ENCODE assay signal across 25 cellular contexts in the genomic region with DNA sequence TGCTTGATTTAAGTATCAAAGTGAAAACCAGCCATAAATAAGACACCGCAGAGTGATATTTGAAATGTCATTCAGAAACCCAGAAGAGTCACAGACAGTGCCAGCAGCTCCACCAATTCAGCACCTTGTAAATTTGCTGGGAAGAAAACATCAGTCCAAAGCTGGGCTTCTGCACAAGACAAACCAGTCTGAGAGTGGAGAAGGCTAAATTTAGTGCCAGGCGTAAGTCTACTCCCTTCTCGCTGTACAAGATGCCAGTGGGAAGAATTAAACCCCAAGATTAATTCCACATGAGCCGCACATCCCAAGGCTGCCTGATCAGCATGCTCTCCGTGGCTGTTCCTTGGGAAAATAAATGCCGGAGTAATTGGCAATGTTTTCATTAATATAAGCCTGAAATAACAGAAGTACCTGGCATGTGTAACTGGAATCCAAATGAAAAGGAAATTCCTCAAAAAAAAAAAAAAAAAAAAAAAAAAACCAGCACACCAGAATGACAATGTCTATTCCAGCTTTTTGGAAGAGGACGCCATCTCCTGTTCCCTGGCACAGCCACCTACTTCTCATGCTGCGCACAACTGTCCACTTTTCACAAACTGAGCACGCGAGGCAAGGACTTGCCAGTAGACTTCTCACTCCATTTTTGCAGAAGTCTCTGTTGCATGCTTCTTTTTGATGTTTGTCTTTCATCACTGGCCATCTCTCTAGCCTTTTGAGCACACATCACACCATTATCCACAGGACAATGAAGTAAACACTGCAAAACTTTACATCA.
A peak's percentile ranks its signal among the peaks of the same experiment; 100 is the strongest.
DNase-seq lines count a peak whose midpoint lies in the region; ATAC-seq and TF ChIP-seq lines count a peak whose summit lies in the region.
"Had no signal": no experiment of that assay in that cellular context is flagged by ENCODE, and none has a peak within 500 bp of the region (broad histone marks: within the 10 kb centered on the region; RNA-seq: fewer than 3 reads in every experiment).

No MANE protein-coding gene starts in this region.

- no peaks in the 10 kb centered on the region for H3K9me2 ChIP-seq in SK-N-SH

- H3K27me3 Mint-ChIP-seq in chondrocyte (ENCODE audit: low read depth), result no peaks in the 10 kb centered on the region
- no peaks in the 10 kb centered on the region for H3K27me3 Mint-ChIP-seq in mesothelial cell of epicardium (ENCODE audit: low read depth)
- peaks cover 3% of the 10 kb centered on the region for H3K27me3 Mint-ChIP-seq in type B pancreatic cell
- H3K27me3 Mint-ChIP-seq: stimulated activated naive B cell treated with anti-CD40 and anti-IgM and Interleukin-4, amounts not matched to agents 10 μg/mL and 1 μg/mL and 100 μg/mL, for 72 hours had no signal

- POLR2A ChIA-PET in SK-N-SH (lab: Yijun Ruan, JAX), result no interaction called here

- no peak overlapping the region for H3K4me3 ChIP-seq in SK-N-SH (ENCODE audit: low read depth in 2 of 2, low read length in 1 of 2)
- H3K4me3 ChIP-seq in Peyer's patch, result no peak overlapping the region
- H3K4me3 ChIP-seq: A549, uterus had no signal

- TF ChIP-seq POLR2A in Peyer's patch (IDR thresholded peaks at IDR 0.05), result no peak

- peaks cover 10% of the 10 kb centered on the region for H3K36me3 Mint-ChIP-seq in chondrocyte (ENCODE audit: low read depth)
- no peaks in the 10 kb centered on the region for H3K36me3 Mint-ChIP-seq in mesothelial cell of epicardium
- H3K36me3 Mint-ChIP-seq in type B pancreatic cell, result no peaks in the 10 kb centered on the region
- H3K36me3 Mint-ChIP-seq: CD8-positive, alpha-beta T cell; memory B cell had no signal

- no peak for TF ChIP-seq EP300 in SK-N-SH (IDR thresholded peaks at IDR 0.05; ENCODE audit: borderline replicate concordance in 1 of 2, low read depth in 1 of 2, low read length in 1 of 2)

- no peak overlapping the region for H3K4me2 ChIP-seq in SK-N-SH
- H3K4me2 ChIP-seq: A549 had no signal

- ATAC-seq in SK-N-SH treated with all-trans-retinoic acid at 6 μM for 48 hours (peak; percentile 14; the same call in 1 of the 3 replicates), GM18517 (IDR thresholded peaks at IDR 0.05; ENCODE audit: unreplicated experiment) (no peak)
- ATAC-seq: A549; CD8-positive, alpha-beta T cell; HepG2; stimulated activated naive B cell treated with anti-CD40 and anti-IgM and Interleukin-4, amounts not matched to agents 10 μg/mL and 1 μg/mL and 100 μg/mL, for 72 hours had no signal

- CTCF ChIA-PET in SK-N-SH (lab: Yijun Ruan, JAX), result interaction anchor here (0.6 to 10.6 kb wide), 5 partner anchors 9 to 1150 kb away, joined by 3 to 88 read pairs (median 3); no protein-coding TSS in a partner anchor

- H3K4me3 Mint-ChIP-seq in chondrocyte (ENCODE audit: unreplicated experiment) (no peak overlapping the region), mesothelial cell of epicardium (no peak overlapping the region), type B pancreatic cell (no peak overlapping the region)
- H3K4me3 Mint-ChIP-seq: CD8-positive, alpha-beta T cell; HFFc6; memory B cell; stimulated activated naive B cell treated with anti-CD40 and anti-IgM and Interleukin-4, amounts not matched to agents 10 μg/mL and 1 μg/mL and 100 μg/mL, for 72 hours had no signal

- H3K4me1 ChIP-seq in SK-N-SH (ENCODE audit: control insufficient read depth in 1 of 2, insufficient read depth in 2 of 2, low read depth in 1 of 2, low read length in 1 of 2), result peaks cover 0 to 27% of the 10 kb centered on the region in 2 experiments; a peak in 1 of 4 replicates
- H3K4me1 ChIP-seq in Peyer's patch, result no peaks in the 10 kb centered on the region
- H3K4me1 ChIP-seq: A549, uterus had no signal

- TF ChIP-seq CTCF in SK-N-SH (IDR thresholded peaks at IDR 0.05), result no peak
- TF ChIP-seq CTCF in chondrocyte (IDR thresholded peaks at IDR 0.05), result no peak
- TF ChIP-seq CTCF in mesothelial cell of epicardium (IDR thresholded peaks at IDR 0.05; ENCODE audit: unreplicated experiment), result no peak
- TF ChIP-seq CTCF in type B pancreatic cell (conservative IDR thresholded peaks at IDR 0.05), result no peak
- no peak for TF ChIP-seq CTCF in Peyer's patch (IDR thresholded peaks at IDR 0.05)

- H3K27ac ChIP-seq in SK-N-SH (ENCODE audit: low read depth in 2 of 2, low read length in 1 of 2) (no peak overlapping the region), Peyer's patch (no peak overlapping the region)
- H3K27ac ChIP-seq: A549, brain microvascular endothelial cell, uterus had no signal

- no peak for TF ChIP-seq RAD21 in SK-N-SH (IDR thresholded peaks at IDR 0.05; ENCODE audit: low read length)

- H3K9me3 ChIP-seq in SK-N-SH (no peaks in the 10 kb centered on the region), Peyer's patch (no peaks in the 10 kb centered on the region)
- H3K9me3 ChIP-seq: A549, uterus had no signal

- H2AFZ ChIP-seq in SK-N-SH (ENCODE audit: low read depth), result no peak overlapping the region

- no peaks in the 10 kb centered on the region for H4K20me1 ChIP-seq in SK-N-SH (ENCODE audit: insufficient read depth)

- H3K4me1 Mint-ChIP-seq in chondrocyte (ENCODE audit: low read depth), result peaks cover 28% of the 10 kb centered on the region
- H3K4me1 Mint-ChIP-seq in mesothelial cell of epicardium, result peaks cover 37% of the 10 kb centered on the region
- peaks cover 57% of the 10 kb centered on the region for H3K4me1 Mint-ChIP-seq in type B pancreatic cell (ENCODE audit: unreplicated experiment)

- DNase-seq in SK-N-SH, result no peak
- DNase-seq in chondrocyte (ENCODE audit: low spot score), result no peak
- DNase-seq in mesothelial cell of epicardium (ENCODE audit: low spot score in 2 of 2, unreplicated experiment in 2 of 2), result no peak
- no peak for DNase-seq in type B pancreatic cell (ENCODE audit: extremely low spot score, unreplicated experiment)
- no peak for DNase-seq in Peyer's patch
- DNase-seq in NCI-H187 (lab: John Stamatoyannopoulos, UW), result no peak
- DNase-seq: activated CD4-positive, alpha-beta T cell treated with anti-CD3 and anti-CD28 coated beads, Interleukin-2, amount 50 U/mL, for 4 hours; activated naive CD4-positive, alpha-beta T cell treated with Interleukin-2 at 50 U/mL for 16 hours; activated T-cell treated with anti-CD3 and anti-CD28 coated beads for 4 hours; brain microvascular endothelial cell; CD8-positive, alpha-beta T cell; EL; HFFc6; kidney; NCI-H2029; NCI-H774; retina; stimulated activated CD4-positive, alpha-beta T cell treated with anti-CD3 and anti-CD28 coated beads, Interleukin-15, amount 100 ng/mL, for 24 hours; stimulated activated naive B cell treated with anti-CD40 and anti-IgM and Interleukin-4, amounts not matched to agents 10 μg/mL and 1 μg/mL and 100 μg/mL, for 72 hours; uterus had no signal

- no peaks in the 10 kb centered on the region for H3K27me3 ChIP-seq in SK-N-SH (ENCODE audit: insufficient read depth)
- H3K27me3 ChIP-seq in Peyer's patch, result no peaks in the 10 kb centered on the region
- H3K27me3 ChIP-seq: brain microvascular endothelial cell, uterus had no signal

- H3K79me2 ChIP-seq in SK-N-SH (ENCODE audit: insufficient read depth), result peaks cover 9% of the 10 kb centered on the region

- no peak overlapping the region for H3K9ac ChIP-seq in SK-N-SH

- no peaks in the 10 kb centered on the region for H3K9me3 Mint-ChIP-seq in chondrocyte (ENCODE audit: low read depth)
- H3K9me3 Mint-ChIP-seq in mesothelial cell of epicardium, result no peaks in the 10 kb centered on the region
- H3K9me3 Mint-ChIP-seq in type B pancreatic cell, result no peaks in the 10 kb centered on the region
- H3K9me3 Mint-ChIP-seq: CD8-positive, alpha-beta T cell; HFFc6; memory B cell had no signal

- H3K36me3 ChIP-seq in SK-N-SH (replicated peaks in 1 of 2; ENCODE audit: control insufficient read depth in 1 of 2, insufficient read depth in 2 of 2, low read length in 1 of 2) (peaks cover 6 to 7% of the 10 kb centered on the region in 2 experiments), Peyer's patch (no peaks in the 10 kb centered on the region)
- H3K36me3 ChIP-seq: uterus had no signal

- peaks cover 6% of the 10 kb centered on the region for H3F3A ChIP-seq in SK-N-SH (replicated peaks; ENCODE audit: insufficient read depth)

- H3K27ac Mint-ChIP-seq in chondrocyte (ENCODE audit: unreplicated experiment) (peak overlapping the region; percentile 76), mesothelial cell of epicardium (peak overlapping the region; percentile 25), type B pancreatic cell (peak overlapping the region; percentile 30)
- H3K27ac Mint-ChIP-seq: CD8-positive, alpha-beta T cell; HFFc6; memory B cell; stimulated activated naive B cell treated with anti-CD40 and anti-IgM and Interleukin-4, amounts not matched to agents 10 μg/mL and 1 μg/mL and 100 μg/mL, for 72 hours had no signal

- WGBS in SK-N-SH (ENCODE audit: low lambda C conversion rate), result 90% methylated on average over 10 of the region's 10 CpGs

TF ChIP-seq in SK-N-SH treated with all-trans-retinoic acid at 6 μM for 48 hours, 23 proteins besides CTCF, POLR2A, EP300 and RAD21:
- TF ChIP-seq TCF4 (CRISPR knock-in tag; IDR thresholded peaks at IDR 0.05; ENCODE audit: borderline replicate concordance) (0 out of 2 replicates have a peak, but pooled peaks have one; percentile 16), ISL1 (CRISPR knock-in tag; IDR thresholded peaks at IDR 0.05) (no peak)

TF ChIP-seq in SK-N-SH, 30 proteins besides CTCF, POLR2A, EP300 and RAD21 (continues in another document):
- TF ChIP-seq FOXJ3 (CRISPR knock-in tag; IDR thresholded peaks at IDR 0.05) (no peak), RXRA (IDR thresholded peaks at IDR 0.05; ENCODE audit: borderline replicate concordance, low read depth) (no peak), MXI1 (IDR thresholded peaks at IDR 0.05; ENCODE audit: low read depth, low read length) (no peak), RCOR1 (IDR thresholded peaks at IDR 0.05; ENCODE audit: low read length) (no peak)
- TF ChIP-seq, protein P1, sequence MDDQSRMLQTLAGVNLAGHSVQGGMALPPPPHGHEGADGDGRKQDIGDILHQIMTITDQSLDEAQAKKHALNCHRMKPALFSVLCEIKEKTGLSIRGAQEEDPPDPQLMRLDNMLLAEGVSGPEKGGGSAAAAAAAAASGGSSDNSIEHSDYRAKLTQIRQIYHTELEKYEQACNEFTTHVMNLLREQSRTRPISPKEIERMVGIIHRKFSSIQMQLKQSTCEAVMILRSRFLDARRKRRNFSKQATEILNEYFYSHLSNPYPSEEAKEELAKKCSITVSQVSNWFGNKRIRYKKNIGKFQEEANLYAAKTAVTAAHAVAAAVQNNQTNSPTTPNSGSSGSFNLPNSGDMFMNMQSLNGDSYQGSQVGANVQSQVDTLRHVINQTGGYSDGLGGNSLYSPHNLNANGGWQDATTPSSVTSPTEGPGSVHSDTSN (IDR thresholded peaks at IDR 0.05), result no peak
- TF ChIP-seq, protein P2, sequence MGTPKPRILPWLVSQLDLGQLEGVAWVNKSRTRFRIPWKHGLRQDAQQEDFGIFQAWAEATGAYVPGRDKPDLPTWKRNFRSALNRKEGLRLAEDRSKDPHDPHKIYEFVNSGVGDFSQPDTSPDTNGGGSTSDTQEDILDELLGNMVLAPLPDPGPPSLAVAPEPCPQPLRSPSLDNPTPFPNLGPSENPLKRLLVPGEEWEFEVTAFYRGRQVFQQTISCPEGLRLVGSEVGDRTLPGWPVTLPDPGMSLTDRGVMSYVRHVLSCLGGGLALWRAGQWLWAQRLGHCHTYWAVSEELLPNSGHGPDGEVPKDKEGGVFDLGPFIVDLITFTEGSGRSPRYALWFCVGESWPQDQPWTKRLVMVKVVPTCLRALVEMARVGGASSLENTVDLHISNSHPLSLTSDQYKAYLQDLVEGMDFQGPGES (IDR thresholded peaks at IDR 0.05; ENCODE audit: low read depth, low read length), result no peak

Comparison
In these comparisons a context has a peak if more than half of its experiments do, and no peak if none do; other contexts are left out.
1. H3K27ac Mint-ChIP-seq: peak in every context shown above with its lines; median percentile 76 in chondrocyte; 30 in type B pancreatic cell; 25 in mesothelial cell of epicardium.